Comparison of ENCODE assay signal across 1 cellular context in the genomic region with DNA sequence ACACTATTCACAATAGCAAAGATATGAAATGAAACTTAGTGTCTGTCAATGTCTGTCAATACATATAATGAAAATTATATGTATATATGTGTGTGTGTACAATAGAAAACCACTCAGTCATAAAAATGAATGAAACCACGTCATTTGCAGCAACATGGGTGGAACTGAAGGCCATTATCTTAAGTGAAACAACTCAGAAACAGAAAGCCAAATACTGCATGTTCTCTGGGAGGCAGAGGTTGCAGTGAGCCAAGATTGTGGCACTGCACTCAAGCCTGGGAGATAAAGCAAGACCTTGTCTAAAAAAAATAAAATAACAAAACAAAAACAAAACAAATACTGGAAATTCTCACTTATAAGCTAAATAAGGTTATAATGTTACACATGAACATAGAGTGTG.
TF ChIP-seq lines count a peak whose summit lies in the region.

No MANE protein-coding gene starts in this region.

TF ChIP-seq in SK-N-SH treated with all-trans-retinoic acid at 6 μM for 48 hours, 23 proteins besides CTCF, POLR2A, EP300 and RAD21 (continued from another document):
- TF ChIP-seq, protein P1, sequence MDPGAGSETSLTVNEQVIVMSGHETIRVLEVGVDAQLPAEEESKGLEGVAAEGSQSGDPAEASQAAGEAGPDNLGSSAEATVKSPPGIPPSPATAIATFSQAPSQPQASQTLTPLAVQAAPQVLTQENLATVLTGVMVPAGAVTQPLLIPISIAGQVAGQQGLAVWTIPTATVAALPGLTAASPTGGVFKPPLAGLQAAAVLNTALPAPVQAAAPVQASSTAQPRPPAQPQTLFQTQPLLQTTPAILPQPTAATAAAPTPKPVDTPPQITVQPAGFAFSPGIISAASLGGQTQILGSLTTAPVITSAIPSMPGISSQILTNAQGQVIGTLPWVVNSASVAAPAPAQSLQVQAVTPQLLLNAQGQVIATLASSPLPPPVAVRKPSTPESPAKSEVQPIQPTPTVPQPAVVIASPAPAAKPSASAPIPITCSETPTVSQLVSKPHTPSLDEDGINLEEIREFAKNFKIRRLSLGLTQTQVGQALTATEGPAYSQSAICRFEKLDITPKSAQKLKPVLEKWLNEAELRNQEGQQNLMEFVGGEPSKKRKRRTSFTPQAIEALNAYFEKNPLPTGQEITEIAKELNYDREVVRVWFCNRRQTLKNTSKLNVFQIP (CRISPR knock-in tag; IDR thresholded peaks at IDR 0.05; ENCODE audit: borderline replicate concordance, low read depth) = no peak
